ENCODE assay signal across 16 cellular contexts in the genomic region with DNA sequence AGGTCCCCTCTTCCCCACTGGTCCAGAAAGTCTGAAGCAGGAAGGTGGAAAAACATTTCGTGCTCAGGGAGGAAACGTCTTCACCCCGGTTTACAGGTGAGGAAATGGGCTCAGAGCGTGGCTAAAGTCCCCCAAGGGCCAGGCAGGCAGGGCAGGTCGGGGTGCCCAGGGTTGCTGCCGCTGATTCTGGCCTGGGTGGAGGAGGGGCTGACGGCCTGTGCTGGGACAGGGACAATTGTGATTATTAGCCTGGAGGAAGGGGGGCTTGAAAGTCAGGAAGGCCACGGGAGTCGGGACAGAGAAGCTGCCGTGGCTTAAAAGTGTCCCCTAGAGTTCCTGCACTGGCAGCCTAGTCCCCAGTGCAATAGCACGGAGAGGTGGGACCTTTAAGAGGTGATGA.
"Had no signal": no experiment of that assay in that cellular context is flagged by ENCODE, and none has a peak within 500 bp of the region (broad histone marks: within the 10 kb centered on the region; RNA-seq: fewer than 3 reads in every experiment).

No MANE protein-coding gene starts in this region.

- H3K27ac Mint-ChIP-seq: activated B cell treated with CpG ODN at 0.5 μM for 24 hours; activated CD8-positive, alpha-beta T cell treated with anti-CD3 and anti-CD28 coated beads for 36 hours; activated naive CD4-positive, alpha-beta T cell treated with anti-CD3 and anti-CD28 coated beads for 36 hours; activated naive CD8-positive, alpha-beta T cell treated with anti-CD3 and anti-CD28 coated beads, Interleukin-2, amount 50 U/mL, for 24 hours; activated T-helper 1 cell treated with anti-CD3 and anti-CD28 coated beads, Interleukin-12 subunit alpha, Interleukin-12 subunit beta, Interleukin-2, Interleukin-4 antibody, amounts not matched to agents 30 ng/mL and 10 ng/mL and 1 ng/mL, durations not matched to agents 14 hours and 24 hours and 36 hours; stimulated activated effector memory CD8-positive, alpha-beta T cell treated with anti-CD3 and anti-CD28 coated beads, Interleukin-12 subunit alpha, Interleukin-12 subunit beta, amount 100 ng/mL, for 72 hours had no signal

- H3K9me3 ChIP-seq: breast epithelium, gastroesophageal sphincter, heart right ventricle, left ventricle myocardium inferior, pancreas, thoracic aorta had no signal

- H3K4me3 ChIP-seq: breast epithelium, dorsolateral prefrontal cortex, gastroesophageal sphincter, heart right ventricle, left ventricle myocardium inferior, pancreas, thoracic aorta had no signal

- H3K27me3 ChIP-seq: breast epithelium, pancreas had no signal

- DNase-seq: activated B cell treated with CpG ODN at 0.5 μM for 24 hours; activated CD4-positive, alpha-beta T cell treated with anti-CD3 and anti-CD28 coated beads for 48 hours; activated CD8-positive, alpha-beta T cell treated with anti-CD3 and anti-CD28 coated beads for 36 hours; activated naive CD4-positive, alpha-beta T cell treated with anti-CD3 and anti-CD28 coated beads for 36 hours; activated naive CD8-positive, alpha-beta T cell treated with anti-CD3 and anti-CD28 coated beads, Interleukin-2, amount 50 U/mL, for 24 hours; dorsolateral prefrontal cortex; erythroblast had no signal

- H3K36me3 Mint-ChIP-seq: stimulated activated effector memory CD8-positive, alpha-beta T cell treated with anti-CD3 and anti-CD28 coated beads, Interleukin-12 subunit alpha, Interleukin-12 subunit beta, amount 100 ng/mL, for 72 hours had no signal

- H3K36me3 ChIP-seq: breast epithelium, gastroesophageal sphincter, heart right ventricle, left ventricle myocardium inferior, pancreas, thoracic aorta had no signal

- H3K4me1 Mint-ChIP-seq: activated B cell treated with CpG ODN at 0.5 μM for 24 hours; activated naive CD8-positive, alpha-beta T cell treated with anti-CD3 and anti-CD28 coated beads, Interleukin-2, amount 50 U/mL, for 24 hours; neural crest cell had no signal

- H3K4me3 Mint-ChIP-seq: activated B cell treated with CpG ODN at 0.5 μM for 24 hours; activated CD8-positive, alpha-beta T cell treated with anti-CD3 and anti-CD28 coated beads for 36 hours; activated naive CD4-positive, alpha-beta T cell treated with anti-CD3 and anti-CD28 coated beads for 36 hours; activated naive CD8-positive, alpha-beta T cell treated with anti-CD3 and anti-CD28 coated beads, Interleukin-2, amount 50 U/mL, for 24 hours; activated T-helper 1 cell treated with anti-CD3 and anti-CD28 coated beads, Interleukin-12 subunit alpha, Interleukin-12 subunit beta, Interleukin-2, Interleukin-4 antibody, amounts not matched to agents 30 ng/mL and 10 ng/mL and 1 ng/mL, durations not matched to agents 14 hours and 24 hours and 36 hours; neural crest cell; stimulated activated effector memory CD8-positive, alpha-beta T cell treated with anti-CD3 and anti-CD28 coated beads, Interleukin-12 subunit alpha, Interleukin-12 subunit beta, amount 100 ng/mL, for 72 hours had no signal

- ATAC-seq: activated CD8-positive, alpha-beta T cell treated with anti-CD3 and anti-CD28 coated beads for 36 hours; activated naive CD8-positive, alpha-beta T cell treated with anti-CD3 and anti-CD28 coated beads, Interleukin-2, amount 50 U/mL, for 24 hours; gastroesophageal sphincter; stimulated activated effector memory CD8-positive, alpha-beta T cell treated with anti-CD3 and anti-CD28 coated beads, Interleukin-12 subunit alpha, Interleukin-12 subunit beta, amount 100 ng/mL, for 72 hours had no signal

- H3K9me3 Mint-ChIP-seq: activated B cell treated with CpG ODN at 0.5 μM for 24 hours; activated CD8-positive, alpha-beta T cell treated with anti-CD3 and anti-CD28 coated beads for 36 hours; activated naive CD4-positive, alpha-beta T cell treated with anti-CD3 and anti-CD28 coated beads for 36 hours; activated naive CD8-positive, alpha-beta T cell treated with anti-CD3 and anti-CD28 coated beads, Interleukin-2, amount 50 U/mL, for 24 hours; activated T-helper 1 cell treated with anti-CD3 and anti-CD28 coated beads, Interleukin-12 subunit alpha, Interleukin-12 subunit beta, Interleukin-2, Interleukin-4 antibody, amounts not matched to agents 30 ng/mL and 10 ng/mL and 1 ng/mL, durations not matched to agents 14 hours and 24 hours and 36 hours; neural crest cell; stimulated activated effector memory CD8-positive, alpha-beta T cell treated with anti-CD3 and anti-CD28 coated beads, Interleukin-12 subunit alpha, Interleukin-12 subunit beta, amount 100 ng/mL, for 72 hours had no signal

- H3K27ac ChIP-seq: breast epithelium, dorsolateral prefrontal cortex, gastroesophageal sphincter, heart right ventricle, left ventricle myocardium inferior, pancreas, thoracic aorta had no signal

- H3K4me1 ChIP-seq: breast epithelium, gastroesophageal sphincter, pancreas had no signal
